Comparison of ENCODE assay signal across 18 cellular contexts in genomic region chr14:20515846-20516245, GRCh38. TPM values are rescaled to one million over a fixed set of nuclear protein-coding genes. Genes with fewer than 3 reads are reported as not detected.
DNase-seq lines count a peak whose midpoint lies in the region; ATAC-seq lines count a peak whose summit lies in the region.
"Had no signal": no experiment of that assay in that cellular context is flagged by ENCODE, and none has a peak within 500 bp of the region (broad histone marks: within the 10 kb centered on the region; RNA-seq: fewer than 3 reads in every experiment).

No MANE protein-coding gene starts in this region.

- peaks cover 17% of the 10 kb centered on the region for H3F3A ChIP-seq in GM23248 (ENCODE audit: insufficient read depth)

- 21 to 35% methylated on average over 4 of the region's 4 CpGs for WGBS in GM23248 (ENCODE audit: low coverage in 1 of 2, low lambda C conversion rate in 2 of 2, missing lambda C conversion rate in 2 of 2), 2 experiments

- no peaks in the 10 kb centered on the region for H3K27me3 ChIP-seq in GM23248 (replicated peaks; ENCODE audit: insufficient read depth)

- H3K9me3 ChIP-seq in GM23248 (ENCODE audit: low read depth): no peaks in the 10 kb centered on the region
- H3K9me3 ChIP-seq: BE2C, HAP-1 had no signal

- no peak for ATAC-seq in GM18867 (IDR thresholded peaks at IDR 0.05; ENCODE audit: unreplicated experiment)
- ATAC-seq in HG02840 (IDR thresholded peaks at IDR 0.05; ENCODE audit: low FRiP score, unreplicated experiment): no peak
- ATAC-seq: CD8-positive, alpha-beta T cell had no signal

- no peak overlapping the region for H2AFZ ChIP-seq in GM23248

- H3K27ac ChIP-seq in GM23248: no peak overlapping the region
- H3K27ac ChIP-seq: C4-2B had no signal

- no peak overlapping the region for H3K4me3 ChIP-seq in GM23248
- H3K4me3 ChIP-seq: HAP-1 had no signal

- H3K36me3 ChIP-seq in GM23248 (ENCODE audit: low read depth): no peaks in the 10 kb centered on the region
- H3K36me3 ChIP-seq: BE2C, HAP-1 had no signal

- peaks cover 29% of the 10 kb centered on the region for H3K4me1 ChIP-seq in GM23248 (ENCODE audit: insufficient read depth)
- H3K4me1 ChIP-seq: BE2C, HAP-1 had no signal

- H4K20me1 ChIP-seq in GM23248 (ENCODE audit: insufficient read depth): no peaks in the 10 kb centered on the region

- H3K9ac ChIP-seq in GM23248: no peak overlapping the region

- H3K4me2 ChIP-seq in GM23248 (ENCODE audit: unreplicated experiment): no peak overlapping the region

- H3K79me2 ChIP-seq in GM23248 (ENCODE audit: insufficient read depth): no peaks in the 10 kb centered on the region

- DNase-seq in Daoy (ENCODE audit: low read depth): peak; percentile 29
- DNase-seq in GM23248: peak; percentile 29
- DNase-seq in amniotic epithelial cell (ENCODE audit: low read depth): peak; percentile 40
- peak; percentile 22 for DNase-seq in iris pigment epithelial cell (ENCODE audit: low read depth)
- DNase-seq in activated T-cell treated with anti-CD3 and anti-CD28 coated beads, Interleukin-2, amount 50 U/mL, for 48 hours: no peak
- DNase-seq in Ammon's horn (ENCODE audit: low spot score): no peak
- DNase-seq: ACHN; BE2C; CD8-positive, alpha-beta T cell; COR-L47; DND-41; KBM-7 had no signal

- H3K9me2 ChIP-seq in GM23248 (ENCODE audit: insufficient read depth): no peaks in the 10 kb centered on the region

- in situ Hi-C loops in GM23248 (cut with MboI): no loop called here

RNA-seq across cellular contexts. Expression of gene RNASE10, which starts 10.5 kb away (rescaled TPM):
- total RNA-seq in Daoy (2014; rRNA removed; shearing (Covaris generic)): not detected in 2 replicates
- not detected in 2 replicates for total RNA-seq in GM23248 (2014; rRNA removed; shearing (Covaris generic))
- polyA plus RNA-seq in GM23248 (2016; fragmentation: Nextera tagmentation; extraction: Ambion mirVana): not detected in 2 replicates
- total RNA-seq: A172 had no signal
- polyA plus RNA-seq: H1 had no signal

RNA-seq across cellular contexts. Expression of gene RNASE9, which starts 45.0 kb away (rescaled TPM):
- not detected in 2 replicates for total RNA-seq in Daoy (2014; rRNA removed; shearing (Covaris generic))
- total RNA-seq in GM23248 (2014; rRNA removed; shearing (Covaris generic)): not detected in 2 replicates
- not detected in 2 replicates for polyA plus RNA-seq in GM23248 (2016; fragmentation: Nextera tagmentation; extraction: Ambion mirVana)
- total RNA-seq: A172; CD8-positive, alpha-beta T cell; H1 had no signal

RNA-seq across cellular contexts. Expression of gene PNP, which starts 46.6 kb away (rescaled TPM):
- total RNA-seq in Daoy (2014; rRNA removed; shearing (Covaris generic)): 184 TPM in 2 replicates
- total RNA-seq in GM23248 (2014; rRNA removed; shearing (Covaris generic)): 23.6 and 39.6 TPM in 2 replicates
- polyA plus RNA-seq in GM23248 (2016; fragmentation: Nextera tagmentation; extraction: Ambion mirVana): 20.8 and 24.6 TPM in 2 replicates

RNA-seq across cellular contexts. Expression of gene PIP4P1, which starts 54.6 kb away (rescaled TPM):
- 19.7 and 21.0 TPM in 2 replicates for total RNA-seq in Daoy (2014; rRNA removed; shearing (Covaris generic))
- 18.6 and 244 TPM in 2 replicates for total RNA-seq in GM23248 (2014; rRNA removed; shearing (Covaris generic))
- 21.6 and 22.1 TPM in 2 replicates for polyA plus RNA-seq in GM23248 (2016; fragmentation: Nextera tagmentation; extraction: Ambion mirVana)

Comparison
In these comparisons a context has a peak if more than half of its experiments do, and no peak if none do; other contexts are left out.
1. DNase-seq: peak in Daoy (single experiment), GM23248 (single experiment), amniotic epithelial cell (single experiment) and iris pigment epithelial cell (single experiment); none in activated T-cell treated with anti-CD3 and anti-CD28 coated beads, Interleukin-2, amount 50 U/mL, for 48 hours (0 of 2) and Ammon's horn (single experiment).